ENCODE assay signal across 1 cellular context in the genomic region with DNA sequence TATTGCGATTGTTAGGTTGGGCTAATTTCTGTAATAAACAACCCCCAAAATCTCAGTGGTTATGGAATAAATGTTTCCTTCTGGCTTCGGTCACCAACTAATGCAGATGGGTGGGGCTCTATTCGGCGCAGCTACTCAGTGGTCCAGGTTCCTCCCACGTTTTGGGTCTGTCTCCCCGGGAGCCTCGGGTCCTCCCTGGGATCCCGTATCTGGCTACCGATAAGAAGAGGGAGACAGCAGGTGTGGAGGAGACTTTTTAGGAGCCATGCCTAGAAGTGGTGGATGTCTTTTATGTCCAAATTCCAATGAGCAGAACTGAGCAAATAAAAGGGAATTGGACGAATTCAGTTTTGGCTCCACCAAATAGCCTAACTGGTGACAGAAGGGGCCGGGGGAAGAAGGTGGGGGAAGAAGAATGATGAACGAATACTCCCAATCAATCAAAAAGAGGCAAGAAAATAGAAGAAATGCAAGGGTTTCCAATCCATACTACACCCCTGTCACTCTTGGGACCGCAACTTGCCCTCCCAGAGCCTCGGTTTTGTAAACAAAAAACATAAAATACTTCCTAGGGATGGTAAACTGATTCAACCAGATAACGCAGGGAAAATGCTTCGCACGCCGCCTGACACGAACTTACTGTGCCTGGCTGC.
TF ChIP-seq lines count a peak whose summit lies in the region.

No MANE protein-coding gene starts in this region.

TF ChIP-seq in IMR-90, 13 proteins besides CTCF, POLR2A, EP300 and RAD21 (continued from another document):
- TF ChIP-seq, protein P1, sequence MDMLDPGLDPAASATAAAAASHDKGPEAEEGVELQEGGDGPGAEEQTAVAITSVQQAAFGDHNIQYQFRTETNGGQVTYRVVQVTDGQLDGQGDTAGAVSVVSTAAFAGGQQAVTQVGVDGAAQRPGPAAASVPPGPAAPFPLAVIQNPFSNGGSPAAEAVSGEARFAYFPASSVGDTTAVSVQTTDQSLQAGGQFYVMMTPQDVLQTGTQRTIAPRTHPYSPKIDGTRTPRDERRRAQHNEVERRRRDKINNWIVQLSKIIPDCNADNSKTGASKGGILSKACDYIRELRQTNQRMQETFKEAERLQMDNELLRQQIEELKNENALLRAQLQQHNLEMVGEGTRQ (IDR thresholded peaks at IDR 0.05; ENCODE audit: low read depth, low read length), result no peak
- no peak for TF ChIP-seq MAFK (IDR thresholded peaks at IDR 0.05; ENCODE audit: low read depth, low read length)
- no peak for TF ChIP-seq CEBPB (IDR thresholded peaks at IDR 0.05; ENCODE audit: low read depth, low read length)
- TF ChIP-seq BHLHE40 (IDR thresholded peaks at IDR 0.05; ENCODE audit: low read depth, low read length), result no peak
- no peak for TF ChIP-seq SMC3 (IDR thresholded peaks at IDR 0.05; ENCODE audit: low read depth, low read length)
- TF ChIP-seq, protein P2, sequence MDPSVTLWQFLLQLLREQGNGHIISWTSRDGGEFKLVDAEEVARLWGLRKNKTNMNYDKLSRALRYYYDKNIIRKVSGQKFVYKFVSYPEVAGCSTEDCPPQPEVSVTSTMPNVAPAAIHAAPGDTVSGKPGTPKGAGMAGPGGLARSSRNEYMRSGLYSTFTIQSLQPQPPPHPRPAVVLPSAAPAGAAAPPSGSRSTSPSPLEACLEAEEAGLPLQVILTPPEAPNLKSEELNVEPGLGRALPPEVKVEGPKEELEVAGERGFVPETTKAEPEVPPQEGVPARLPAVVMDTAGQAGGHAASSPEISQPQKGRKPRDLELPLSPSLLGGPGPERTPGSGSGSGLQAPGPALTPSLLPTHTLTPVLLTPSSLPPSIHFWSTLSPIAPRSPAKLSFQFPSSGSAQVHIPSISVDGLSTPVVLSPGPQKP (IDR thresholded peaks at IDR 0.05; ENCODE audit: borderline replicate concordance, low read depth, low read length), result no peak
- TF ChIP-seq MAZ (IDR thresholded peaks at IDR 0.05; ENCODE audit: borderline replicate concordance, low read depth, low read length), result no peak
